8 cellular contexts compared by ENCODE assay signal in genomic region chr2:112881217-112882000, GRCh38. TPM values are rescaled to one million over a fixed set of nuclear protein-coding genes. Genes with fewer than 3 reads are reported as not detected.
A peak's percentile ranks its signal among the peaks of the same experiment; 100 is the strongest.
DNase-seq lines count a peak whose midpoint lies in the region; ATAC-seq and TF ChIP-seq lines count a peak whose summit lies in the region.
"Had no signal": no experiment of that assay in that cellular context is flagged by ENCODE, and none has a peak within 500 bp of the region (broad histone marks: within the 10 kb centered on the region; RNA-seq: fewer than 3 reads in every experiment).

No MANE protein-coding gene starts in this region.

- no peak for TF ChIP-seq CTCF in GM10248 (IDR thresholded peaks at IDR 0.05; ENCODE audit: control extremely low read depth, extremely low read depth, low read depth, missing control alignments)
- TF ChIP-seq CTCF in CD4-positive, alpha-beta T cell (IDR thresholded peaks at IDR 0.05), result no peak

- no peaks in the 10 kb centered on the region for H3K27me3 Mint-ChIP-seq in activated naive CD8-positive, alpha-beta T cell treated with anti-CD3 and anti-CD28 coated beads, Interleukin-2, amount 50 U/mL, for 24 hours
- no peaks in the 10 kb centered on the region for H3K27me3 Mint-ChIP-seq in CD4-positive, alpha-beta T cell

- no peak overlapping the region for H3K4me3 Mint-ChIP-seq in activated naive CD8-positive, alpha-beta T cell treated with anti-CD3 and anti-CD28 coated beads, Interleukin-2, amount 50 U/mL, for 24 hours
- H3K4me3 Mint-ChIP-seq in CD4-positive, alpha-beta T cell, result no peak overlapping the region

- no peak overlapping the region for H3K27ac ChIP-seq in CD4-positive, alpha-beta T cell (ENCODE audit: low read depth, low read length)

- peak; percentile 70 for DNase-seq in GM10248 (ENCODE audit: extremely low spot score)
- peak; percentile 97 for DNase-seq in HT1080 (ENCODE audit: low read depth)
- peak; percentile 49 for DNase-seq in activated naive CD8-positive, alpha-beta T cell treated with anti-CD3 and anti-CD28 coated beads, Interleukin-2, amount 50 U/mL, for 24 hours
- peak; percentile 61 for DNase-seq in middle frontal gyrus (ENCODE audit: extremely low spot score, low spot score)
- DNase-seq in CD4-positive, alpha-beta T cell, result no peak
- no peak for DNase-seq in iPS-NIHi11 (ENCODE audit: low spot score)

- H3K27ac Mint-ChIP-seq in activated naive CD8-positive, alpha-beta T cell treated with anti-CD3 and anti-CD28 coated beads, Interleukin-2, amount 50 U/mL, for 24 hours, result peak overlapping the region; percentile 75
- H3K27ac Mint-ChIP-seq in CD4-positive, alpha-beta T cell, result no peak overlapping the region

- no peaks in the 10 kb centered on the region for H3K27me3 ChIP-seq in CD4-positive, alpha-beta T cell (ENCODE audit: control insufficient read depth, insufficient read depth, low read length)

- CTCF ChIA-PET in GM10248 (lab: Yijun Ruan, JAX), result interaction anchor here (0.6 to 12.1 kb wide), 7 partner anchors 16 to 150 kb away, joined by 3 to 275 read pairs (median 4); no protein-coding TSS in a partner anchor
- CTCF ChIA-PET in CD4-positive, alpha-beta T cell (lab: Charles Lee), result interaction anchor here (1.1 kb wide), 1 partner anchor 132 kb away, joined by 4 read pairs; no protein-coding TSS in a partner anchor

- POLR2A ChIA-PET in GM10248 (lab: Yijun Ruan, JAX), result no interaction called here
- POLR2A ChIA-PET in CD4-positive, alpha-beta T cell (lab: Charles Lee), result no interaction called here

- intact Hi-C loops in CD4-positive, alpha-beta T cell (cut with DNase I, micrococcal nuclease), result no loop called here

- ATAC-seq in GM21367 (IDR thresholded peaks at IDR 0.05; ENCODE audit: unreplicated experiment), result peak; percentile 60
- ATAC-seq in activated naive CD8-positive, alpha-beta T cell treated with anti-CD3 and anti-CD28 coated beads, Interleukin-2, amount 50 U/mL, for 24 hours, result peak; percentile 80
- no peak for ATAC-seq in CD4-positive, alpha-beta T cell (ENCODE audit: poor library complexity)

- no peaks in the 10 kb centered on the region for H3K9me3 Mint-ChIP-seq in activated naive CD8-positive, alpha-beta T cell treated with anti-CD3 and anti-CD28 coated beads, Interleukin-2, amount 50 U/mL, for 24 hours
- H3K9me3 Mint-ChIP-seq in CD4-positive, alpha-beta T cell, result no peaks in the 10 kb centered on the region

- no peaks in the 10 kb centered on the region for H3K36me3 Mint-ChIP-seq in activated naive CD8-positive, alpha-beta T cell treated with anti-CD3 and anti-CD28 coated beads, Interleukin-2, amount 50 U/mL, for 24 hours (ENCODE audit: low read depth)
- no peaks in the 10 kb centered on the region for H3K36me3 Mint-ChIP-seq in CD4-positive, alpha-beta T cell (ENCODE audit: low read depth)

- H3K9me3 ChIP-seq in CD4-positive, alpha-beta T cell (ENCODE audit: control insufficient read depth, low read length), result no peaks in the 10 kb centered on the region

- peaks cover 32% of the 10 kb centered on the region for H3K4me1 Mint-ChIP-seq in activated naive CD8-positive, alpha-beta T cell treated with anti-CD3 and anti-CD28 coated beads, Interleukin-2, amount 50 U/mL, for 24 hours
- peaks cover 6% of the 10 kb centered on the region for H3K4me1 Mint-ChIP-seq in CD4-positive, alpha-beta T cell (ENCODE audit: low read depth)

RNA-seq across cellular contexts. Expression of gene IL37, which starts 29.6 kb away (rescaled TPM):
- not detected in 2 replicates for total RNA-seq in HT1080 (2014; rRNA removed; shearing (Covaris generic))
- not detected in 2 replicates for polyA plus RNA-seq in HT1080 (2015; cell fraction: cytosol; rRNA removed)
- not detected in 2 replicates for polyA plus RNA-seq in HT1080 (2015; cell fraction: nucleus; rRNA removed)
- total RNA-seq in CD4-positive, alpha-beta T cell, result not detected
- total RNA-seq: right cardiac atrium had no signal
- polyA plus RNA-seq: right cardiac atrium had no signal

RNA-seq across cellular contexts. Expression of gene IL1B, which starts 44.8 kb away (rescaled TPM):
- total RNA-seq in HT1080 (2014; rRNA removed; shearing (Covaris generic)), result 4.1 and 9.5 TPM in 2 replicates
- 86.0 and 107 TPM in 2 replicates for polyA plus RNA-seq in HT1080 (2015; cell fraction: cytosol; rRNA removed)
- 125 and 137 TPM in 2 replicates for polyA plus RNA-seq in HT1080 (2015; cell fraction: nucleus; rRNA removed)
- 1 to 10 TPM; 3.8 to 5.6 TPM for total RNA-seq in CD4-positive, alpha-beta T cell

Comparison
In these comparisons a context has a peak if more than half of its experiments do, and no peak if none do; other contexts are left out.
1. DNase-seq: peak in GM10248 (single experiment), HT1080 (single experiment), activated naive CD8-positive, alpha-beta T cell treated with anti-CD3 and anti-CD28 coated beads, Interleukin-2, amount 50 U/mL, for 24 hours (single experiment) and middle frontal gyrus (single experiment); none in CD4-positive, alpha-beta T cell (0 of 10) and iPS-NIHi11 (single experiment).